Comparison of ENCODE assay signal across 8 cellular contexts in the genomic region with DNA sequence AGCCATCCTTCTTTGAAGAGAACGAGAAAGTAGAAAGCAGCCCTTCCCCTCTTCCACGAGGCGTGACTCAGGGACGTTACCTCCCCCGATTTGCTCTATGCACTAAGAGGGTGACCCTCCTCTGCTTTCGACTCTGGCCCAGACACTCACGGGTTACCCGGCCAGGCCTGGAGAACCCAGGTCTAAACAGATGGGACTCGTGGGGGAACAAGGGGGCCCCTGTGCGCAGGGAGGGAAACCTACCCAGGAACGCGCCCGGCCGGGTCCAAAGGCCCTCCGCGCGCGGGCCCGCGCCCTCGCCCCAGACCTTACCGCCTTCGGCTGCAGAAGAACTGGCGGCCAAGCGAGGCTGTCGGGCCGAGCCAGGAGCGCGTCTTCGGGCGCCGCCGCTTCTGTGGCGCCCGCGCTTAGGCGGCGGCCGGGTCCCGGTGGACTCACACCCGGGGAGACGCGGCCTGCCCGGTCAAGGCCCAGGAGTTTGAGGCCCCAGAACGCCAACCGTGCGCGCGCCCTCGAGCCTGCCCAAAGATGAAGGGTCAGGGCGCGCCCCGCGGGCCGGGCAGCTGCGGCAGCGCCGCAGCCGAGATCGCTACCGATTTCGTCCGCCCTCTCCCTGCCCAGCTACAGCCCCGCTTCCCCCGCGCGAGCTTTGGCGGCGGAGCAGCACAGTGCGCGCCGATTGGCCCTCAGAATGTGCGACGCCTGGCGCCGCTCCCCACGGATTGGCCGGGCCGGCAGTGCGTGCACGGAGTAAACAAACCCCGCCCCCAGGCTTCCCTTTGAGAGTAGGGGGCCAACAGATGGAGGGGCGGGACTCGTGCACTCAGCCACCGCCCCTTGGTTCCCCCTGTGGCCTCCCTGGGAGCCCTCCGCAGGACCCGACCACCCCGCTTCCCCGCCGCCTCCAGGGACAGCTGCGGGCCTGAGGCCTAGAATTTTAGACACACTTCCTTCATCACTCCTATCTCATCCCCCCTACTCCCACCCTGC.
DNase-seq lines count a peak whose midpoint lies in the region; ATAC-seq and TF ChIP-seq lines count a peak whose summit lies in the region.

A gene with protein sequence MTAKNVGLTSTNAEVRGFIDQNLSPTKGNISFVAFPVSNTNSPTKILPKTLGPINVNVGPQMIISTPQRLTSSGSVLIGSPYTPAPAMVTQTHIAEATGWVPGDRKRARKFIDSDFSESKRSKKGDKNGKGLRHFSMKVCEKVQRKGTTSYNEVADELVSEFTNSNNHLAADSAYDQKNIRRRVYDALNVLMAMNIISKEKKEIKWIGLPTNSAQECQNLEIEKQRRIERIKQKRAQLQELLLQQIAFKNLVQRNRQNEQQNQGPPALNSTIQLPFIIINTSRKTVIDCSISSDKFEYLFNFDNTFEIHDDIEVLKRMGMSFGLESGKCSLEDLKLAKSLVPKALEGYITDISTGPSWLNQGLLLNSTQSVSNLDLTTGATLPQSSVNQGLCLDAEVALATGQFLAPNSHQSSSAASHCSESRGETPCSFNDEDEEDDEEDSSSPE (minus strand): TSS at position 674 of the 990 bp plus-strand sequence. CDS start 47,795 bp downstream, outside the sequence.

- peak within 1 kb of the TSS; percentile 14 for H3K27ac ChIP-seq in caudate nucleus (ENCODE audit: low read depth, low read length)

- DNase-seq in AG09309 (ENCODE audit: low read depth) (peak; percentile 49), NCI-H2227 (lab: John Stamatoyannopoulos, UW; ENCODE audit: unreplicated experiment) (peak; percentile 91), caudate nucleus (lab: John Stamatoyannopoulos, UW) (peak; percentile 2 to 95 (median 85)), inferior parietal cortex (ENCODE audit: extremely low spot score) (peak; percentile 89)
- DNase-seq in activated CD4-positive, CD25-positive, alpha-beta regulatory T cell (lab: John Stamatoyannopoulos, UW): peak; percentile 54 to 66 (median 60)
- DNase-seq in stimulated activated CD4-positive, alpha-beta T cell treated with anti-CD3 and anti-CD28 coated beads, Interleukin-12 subunit alpha, Interleukin-12 subunit beta, amount 100 ng/mL, for 24 hours (ENCODE audit: low read depth in 2 of 2): peak; percentile 68 to 82

- TF ChIP-seq CTCF in AG09309 (IDR thresholded peaks at IDR 0.05; ENCODE audit: control insufficient read depth, insufficient read depth, low read depth, low read length, missing control alignments): no peak

- ATAC-seq in GM18909 (IDR thresholded peaks at IDR 0.05; ENCODE audit: poor library complexity, unreplicated experiment): peak; percentile 99
- peak; percentile 99 for ATAC-seq in HG03159 (IDR thresholded peaks at IDR 0.05; ENCODE audit: unreplicated experiment)

- H3K4me3 ChIP-seq in AG09309 (ENCODE audit: control insufficient read depth, low read depth, low read length): peak within 1 kb of the TSS; percentile 81

Comparison
In these comparisons a context has a peak if more than half of its experiments do, and no peak if none do; other contexts are left out.
1. Peak in every context shown above with its lines: DNase-seq, ATAC-seq, H3K4me3 ChIP-seq and H3K27ac ChIP-seq.